In the genomic region with DNA sequence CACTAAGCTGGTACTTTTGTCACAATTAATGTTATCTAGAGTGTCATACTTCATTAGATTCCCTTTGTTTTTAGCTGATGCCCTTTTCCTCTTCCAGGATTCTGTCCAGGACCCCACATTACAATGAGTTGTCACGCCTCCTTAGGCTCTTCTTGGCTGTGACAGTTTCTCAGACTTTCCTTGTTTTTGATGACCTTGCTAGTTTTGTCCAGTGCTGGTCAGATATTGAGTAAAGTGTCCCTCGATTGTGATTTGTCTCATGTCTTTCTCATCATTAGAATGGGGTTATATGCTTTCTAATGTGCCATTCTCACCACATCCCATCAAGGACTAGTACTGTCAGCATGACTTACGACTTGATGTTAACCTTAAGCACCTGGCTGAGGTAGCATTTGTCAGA, we compare ENCODE assay signal across 2 cellular contexts.
TF ChIP-seq lines count a peak whose summit lies in the region.

No MANE protein-coding gene starts in this region.

TF ChIP-seq in HepG2, 621 proteins besides CTCF, POLR2A, EP300 and RAD21:
- TF ChIP-seq MAFF (IDR thresholded peaks at IDR 0.05; ENCODE audit: low read depth, low read length) (peak; percentile 82), MAFK (conservative IDR thresholded peaks at IDR 0.05 in 1 of 2, IDR thresholded peaks at IDR 0.05 in 1 of 2; ENCODE audit: low read length in 2 of 2) (peak; percentile 86 to 89), CAMTA2 (CRISPR knock-in tag; IDR thresholded peaks at IDR 0.05; ENCODE audit: borderline replicate concordance) (no peak), ZNF841 (CRISPR knock-in tag; IDR thresholded peaks at IDR 0.05; ENCODE audit: borderline replicate concordance) (no peak), ZNF619 (CRISPR knock-in tag; IDR thresholded peaks at IDR 0.05) (no peak)
- TF ChIP-seq, protein P1, sequence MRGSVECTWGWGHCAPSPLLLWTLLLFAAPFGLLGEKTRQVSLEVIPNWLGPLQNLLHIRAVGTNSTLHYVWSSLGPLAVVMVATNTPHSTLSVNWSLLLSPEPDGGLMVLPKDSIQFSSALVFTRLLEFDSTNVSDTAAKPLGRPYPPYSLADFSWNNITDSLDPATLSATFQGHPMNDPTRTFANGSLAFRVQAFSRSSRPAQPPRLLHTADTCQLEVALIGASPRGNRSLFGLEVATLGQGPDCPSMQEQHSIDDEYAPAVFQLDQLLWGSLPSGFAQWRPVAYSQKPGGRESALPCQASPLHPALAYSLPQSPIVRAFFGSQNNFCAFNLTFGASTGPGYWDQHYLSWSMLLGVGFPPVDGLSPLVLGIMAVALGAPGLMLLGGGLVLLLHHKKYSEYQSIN (CRISPR knock-in tag; IDR thresholded peaks at IDR 0.05; ENCODE audit: borderline replicate concordance), result no peak

TF ChIP-seq in K562, 482 proteins besides CTCF, POLR2A, EP300 and RAD21:
- TF ChIP-seq C11orf30 (IDR thresholded peaks at IDR 0.05; ENCODE audit: low read depth), result peak; percentile 71
- TF ChIP-seq RBM14 (IDR thresholded peaks at IDR 0.05; ENCODE audit: borderline replicate concordance, insufficient read depth, low read depth, low read length), result no peak
- TF ChIP-seq MAFG (tag; conservative IDR thresholded peaks at IDR 0.05), result peak; percentile 70
- no peak for TF ChIP-seq OTX1 (CRISPR knock-in tag; IDR thresholded peaks at IDR 0.05)
- no peak for TF ChIP-seq WHSC1 (IDR thresholded peaks at IDR 0.05; ENCODE audit: low read length)
- no peak for TF ChIP-seq ETV6 (IDR thresholded peaks at IDR 0.05; ENCODE audit: borderline replicate concordance in 1 of 2, low read depth in 2 of 2, low read length in 1 of 2)
- no peak for TF ChIP-seq ETV6 (CRISPR knock-in tag; IDR thresholded peaks at IDR 0.05; ENCODE audit: borderline replicate concordance)
- peak; percentile 59 for TF ChIP-seq MAFF (IDR thresholded peaks at IDR 0.05; ENCODE audit: low read length)
- TF ChIP-seq NFYB (IDR thresholded peaks at IDR 0.05; ENCODE audit: extremely low read depth, insufficient read length), result no peak
- TF ChIP-seq, protein P2, sequence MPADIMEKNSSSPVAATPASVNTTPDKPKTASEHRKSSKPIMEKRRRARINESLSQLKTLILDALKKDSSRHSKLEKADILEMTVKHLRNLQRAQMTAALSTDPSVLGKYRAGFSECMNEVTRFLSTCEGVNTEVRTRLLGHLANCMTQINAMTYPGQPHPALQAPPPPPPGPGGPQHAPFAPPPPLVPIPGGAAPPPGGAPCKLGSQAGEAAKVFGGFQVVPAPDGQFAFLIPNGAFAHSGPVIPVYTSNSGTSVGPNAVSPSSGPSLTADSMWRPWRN (IDR thresholded peaks at IDR 0.05; ENCODE audit: low read depth), result no peak
- TF ChIP-seq, protein P3, sequence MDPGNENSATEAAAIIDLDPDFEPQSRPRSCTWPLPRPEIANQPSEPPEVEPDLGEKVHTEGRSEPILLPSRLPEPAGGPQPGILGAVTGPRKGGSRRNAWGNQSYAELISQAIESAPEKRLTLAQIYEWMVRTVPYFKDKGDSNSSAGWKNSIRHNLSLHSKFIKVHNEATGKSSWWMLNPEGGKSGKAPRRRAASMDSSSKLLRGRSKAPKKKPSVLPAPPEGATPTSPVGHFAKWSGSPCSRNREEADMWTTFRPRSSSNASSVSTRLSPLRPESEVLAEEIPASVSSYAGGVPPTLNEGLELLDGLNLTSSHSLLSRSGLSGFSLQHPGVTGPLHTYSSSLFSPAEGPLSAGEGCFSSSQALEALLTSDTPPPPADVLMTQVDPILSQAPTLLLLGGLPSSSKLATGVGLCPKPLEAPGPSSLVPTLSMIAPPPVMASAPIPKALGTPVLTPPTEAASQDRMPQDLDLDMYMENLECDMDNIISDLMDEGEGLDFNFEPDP (CRISPR knock-in tag; IDR thresholded peaks at IDR 0.05), result no peak
- peak; percentile 80 for TF ChIP-seq ZNF316 (IDR thresholded peaks at IDR 0.05)
- no peak for TF ChIP-seq FIP1L1 (IDR thresholded peaks at IDR 0.05; ENCODE audit: low read depth, low read length, poor library complexity, severe bottlenecking)
- TF ChIP-seq SAFB (IDR thresholded peaks at IDR 0.05; ENCODE audit: borderline replicate concordance, low read depth, low read length), result no peak
- TF ChIP-seq MAFK (IDR thresholded peaks at IDR 0.05; ENCODE audit: low read length), result peak; percentile 47; the same call in 1 of the 2 replicates
